In the genomic region with DNA sequence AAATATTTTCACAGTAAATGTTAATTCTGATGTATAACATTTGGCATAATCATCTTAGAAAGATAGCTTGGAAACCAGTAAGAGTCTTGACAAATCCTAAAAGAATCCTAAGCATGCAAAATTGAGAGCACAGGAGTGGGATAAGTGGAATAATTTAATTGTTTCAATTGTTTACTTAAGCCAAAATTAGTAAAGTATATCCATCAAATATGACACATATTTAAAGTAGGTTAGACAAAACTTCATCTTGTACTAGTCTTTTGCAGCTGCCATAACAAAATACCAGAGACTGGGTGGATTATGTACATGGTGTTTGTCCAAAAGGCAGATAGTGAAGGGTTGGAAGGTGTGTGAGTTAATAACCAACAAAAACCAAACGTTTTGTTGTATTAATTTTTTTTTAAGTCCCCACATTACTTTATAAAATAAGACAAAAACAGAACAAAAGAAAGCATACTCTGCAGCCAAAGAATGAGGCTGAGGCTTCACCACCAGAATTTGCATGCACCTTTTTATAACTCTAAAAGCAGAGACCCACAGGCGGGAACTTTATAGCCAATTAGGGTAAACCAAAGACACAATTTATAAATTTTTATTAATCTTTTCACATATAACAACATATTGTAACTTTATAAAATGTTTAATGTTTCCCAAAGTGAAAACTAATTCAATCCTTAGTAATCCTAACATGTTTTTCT, we compare ENCODE assay signal across 1 cellular context.
TF ChIP-seq lines count a peak whose summit lies in the region.

No MANE protein-coding gene starts in this region.

TF ChIP-seq in GM12878, 131 proteins besides CTCF, POLR2A, EP300 and RAD21:
- 0 out of 2 replicates have a peak, but pooled peaks have one; percentile 16 for TF ChIP-seq ATF7 (IDR thresholded peaks at IDR 0.05; ENCODE audit: low read depth)
- no peak for TF ChIP-seq CBX5 (IDR thresholded peaks at IDR 0.05; ENCODE audit: low read depth)
- no peak for TF ChIP-seq PAX8 (IDR thresholded peaks at IDR 0.05)
- TF ChIP-seq, protein P1, sequence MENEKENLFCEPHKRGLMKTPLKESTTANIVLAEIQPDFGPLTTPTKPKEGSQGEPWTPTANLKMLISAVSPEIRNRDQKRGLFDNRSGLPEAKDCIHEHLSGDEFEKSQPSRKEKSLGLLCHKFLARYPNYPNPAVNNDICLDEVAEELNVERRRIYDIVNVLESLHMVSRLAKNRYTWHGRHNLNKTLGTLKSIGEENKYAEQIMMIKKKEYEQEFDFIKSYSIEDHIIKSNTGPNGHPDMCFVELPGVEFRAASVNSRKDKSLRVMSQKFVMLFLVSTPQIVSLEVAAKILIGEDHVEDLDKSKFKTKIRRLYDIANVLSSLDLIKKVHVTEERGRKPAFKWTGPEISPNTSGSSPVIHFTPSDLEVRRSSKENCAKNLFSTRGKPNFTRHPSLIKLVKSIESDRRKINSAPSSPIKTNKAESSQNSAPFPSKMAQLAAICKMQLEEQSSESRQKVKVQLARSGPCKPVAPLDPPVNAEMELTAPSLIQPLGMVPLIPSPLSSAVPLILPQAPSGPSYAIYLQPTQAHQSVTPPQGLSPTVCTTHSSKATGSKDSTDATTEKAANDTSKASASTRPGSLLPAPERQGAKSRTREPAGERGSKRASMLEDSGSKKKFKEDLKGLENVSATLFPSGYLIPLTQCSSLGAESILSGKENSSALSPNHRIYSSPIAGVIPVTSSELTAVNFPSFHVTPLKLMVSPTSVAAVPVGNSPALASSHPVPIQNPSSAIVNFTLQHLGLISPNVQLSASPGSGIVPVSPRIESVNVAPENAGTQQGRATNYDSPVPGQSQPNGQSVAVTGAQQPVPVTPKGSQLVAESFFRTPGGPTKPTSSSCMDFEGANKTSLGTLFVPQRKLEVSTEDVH (IDR thresholded peaks at IDR 0.05; ENCODE audit: low read depth, partially characterized antibody), result no peak
- no peak for TF ChIP-seq TARDBP (IDR thresholded peaks at IDR 0.05; ENCODE audit: borderline replicate concordance)
- TF ChIP-seq, protein P2, sequence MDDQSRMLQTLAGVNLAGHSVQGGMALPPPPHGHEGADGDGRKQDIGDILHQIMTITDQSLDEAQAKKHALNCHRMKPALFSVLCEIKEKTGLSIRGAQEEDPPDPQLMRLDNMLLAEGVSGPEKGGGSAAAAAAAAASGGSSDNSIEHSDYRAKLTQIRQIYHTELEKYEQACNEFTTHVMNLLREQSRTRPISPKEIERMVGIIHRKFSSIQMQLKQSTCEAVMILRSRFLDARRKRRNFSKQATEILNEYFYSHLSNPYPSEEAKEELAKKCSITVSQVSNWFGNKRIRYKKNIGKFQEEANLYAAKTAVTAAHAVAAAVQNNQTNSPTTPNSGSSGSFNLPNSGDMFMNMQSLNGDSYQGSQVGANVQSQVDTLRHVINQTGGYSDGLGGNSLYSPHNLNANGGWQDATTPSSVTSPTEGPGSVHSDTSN (IDR thresholded peaks at IDR 0.05; ENCODE audit: insufficient replicate concordance, low read depth, low read length), result no peak
- TF ChIP-seq CEBPB (IDR thresholded peaks at IDR 0.05; ENCODE audit: borderline replicate concordance in 1 of 2, low read depth in 2 of 2, low read length in 2 of 2), result no peak
- no peak for TF ChIP-seq HDAC2 (IDR thresholded peaks at IDR 0.05)
- TF ChIP-seq LARP7 (IDR thresholded peaks at IDR 0.05), result no peak
- TF ChIP-seq RUNX3 (IDR thresholded peaks at IDR 0.05; ENCODE audit: low read length), result peak; percentile 35; the same call in 1 of the 2 replicates
- no peak for TF ChIP-seq MXI1 (IDR thresholded peaks at IDR 0.05; ENCODE audit: low read depth, low read length)
- TF ChIP-seq CBFB (IDR thresholded peaks at IDR 0.05; ENCODE audit: low read depth), result no peak
- no peak for TF ChIP-seq ZSCAN29 (IDR thresholded peaks at IDR 0.05)
- no peak for TF ChIP-seq YBX1 (IDR thresholded peaks at IDR 0.05)
- TF ChIP-seq PAX5 (IDR thresholded peaks at IDR 0.05; ENCODE audit: borderline replicate concordance, low read depth, low read length), result no peak
- no peak for TF ChIP-seq MEF2B (IDR thresholded peaks at IDR 0.05; ENCODE audit: partially characterized antibody, poor library complexity, severe bottlenecking)
- TF ChIP-seq MTA2 (IDR thresholded peaks at IDR 0.05; ENCODE audit: low read depth), result peak; percentile 26; the same call in 1 of the 2 replicates
- TF ChIP-seq, protein P3, sequence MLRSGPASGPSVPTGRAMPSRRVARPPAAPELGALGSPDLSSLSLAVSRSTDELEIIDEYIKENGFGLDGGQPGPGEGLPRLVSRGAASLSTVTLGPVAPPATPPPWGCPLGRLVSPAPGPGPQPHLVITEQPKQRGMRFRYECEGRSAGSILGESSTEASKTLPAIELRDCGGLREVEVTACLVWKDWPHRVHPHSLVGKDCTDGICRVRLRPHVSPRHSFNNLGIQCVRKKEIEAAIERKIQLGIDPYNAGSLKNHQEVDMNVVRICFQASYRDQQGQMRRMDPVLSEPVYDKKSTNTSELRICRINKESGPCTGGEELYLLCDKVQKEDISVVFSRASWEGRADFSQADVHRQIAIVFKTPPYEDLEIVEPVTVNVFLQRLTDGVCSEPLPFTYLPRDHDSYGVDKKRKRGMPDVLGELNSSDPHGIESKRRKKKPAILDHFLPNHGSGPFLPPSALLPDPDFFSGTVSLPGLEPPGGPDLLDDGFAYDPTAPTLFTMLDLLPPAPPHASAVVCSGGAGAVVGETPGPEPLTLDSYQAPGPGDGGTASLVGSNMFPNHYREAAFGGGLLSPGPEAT (IDR thresholded peaks at IDR 0.05; ENCODE audit: low read depth), result no peak
- TF ChIP-seq CHD4 (IDR thresholded peaks at IDR 0.05), result no peak
- TF ChIP-seq NBN (IDR thresholded peaks at IDR 0.05), result no peak
- TF ChIP-seq SUPT20H (IDR thresholded peaks at IDR 0.05; ENCODE audit: borderline replicate concordance, control insufficient read depth, low read depth, low read length), result no peak
- TF ChIP-seq TCF7 (IDR thresholded peaks at IDR 0.05; ENCODE audit: borderline replicate concordance), result no peak
- TF ChIP-seq, protein P4, sequence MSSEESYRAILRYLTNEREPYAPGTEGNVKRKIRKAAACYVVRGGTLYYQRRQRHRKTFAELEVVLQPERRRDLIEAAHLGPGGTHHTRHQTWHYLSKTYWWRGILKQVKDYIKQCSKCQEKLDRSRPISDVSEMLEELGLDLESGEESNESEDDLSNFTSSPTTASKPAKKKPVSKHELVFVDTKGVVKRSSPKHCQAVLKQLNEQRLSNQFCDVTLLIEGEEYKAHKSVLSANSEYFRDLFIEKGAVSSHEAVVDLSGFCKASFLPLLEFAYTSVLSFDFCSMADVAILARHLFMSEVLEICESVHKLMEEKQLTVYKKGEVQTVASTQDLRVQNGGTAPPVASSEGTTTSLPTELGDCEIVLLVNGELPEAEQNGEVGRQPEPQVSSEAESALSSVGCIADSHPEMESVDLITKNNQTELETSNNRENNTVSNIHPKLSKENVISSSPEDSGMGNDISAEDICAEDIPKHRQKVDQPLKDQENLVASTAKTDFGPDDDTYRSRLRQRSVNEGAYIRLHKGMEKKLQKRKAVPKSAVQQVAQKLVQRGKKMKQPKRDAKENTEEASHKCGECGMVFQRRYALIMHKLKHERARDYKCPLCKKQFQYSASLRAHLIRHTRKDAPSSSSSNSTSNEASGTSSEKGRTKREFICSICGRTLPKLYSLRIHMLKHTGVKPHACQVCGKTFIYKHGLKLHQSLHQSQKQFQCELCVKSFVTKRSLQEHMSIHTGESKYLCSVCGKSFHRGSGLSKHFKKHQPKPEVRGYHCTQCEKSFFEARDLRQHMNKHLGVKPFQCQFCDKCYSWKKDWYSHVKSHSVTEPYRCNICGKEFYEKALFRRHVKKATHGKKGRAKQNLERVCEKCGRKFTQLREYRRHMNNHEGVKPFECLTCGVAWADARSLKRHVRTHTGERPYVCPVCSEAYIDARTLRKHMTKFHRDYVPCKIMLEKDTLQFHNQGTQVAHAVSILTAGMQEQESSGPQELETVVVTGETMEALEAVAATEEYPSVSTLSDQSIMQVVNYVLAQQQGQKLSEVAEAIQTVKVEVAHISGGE (CRISPR knock-in tag; IDR thresholded peaks at IDR 0.05), result no peak
- no peak for TF ChIP-seq EZH2 (IDR thresholded peaks at IDR 0.05; ENCODE audit: borderline replicate concordance, control insufficient read depth, low read depth, low read length)
- TF ChIP-seq POU2F2 (IDR thresholded peaks at IDR 0.05; ENCODE audit: borderline replicate concordance, low read depth, low read length), result peak; percentile 61; the same call in 1 of the 3 replicates
- no peak for TF ChIP-seq HCFC1 (IDR thresholded peaks at IDR 0.05; ENCODE audit: low read length)
- no peak for TF ChIP-seq NFXL1 (IDR thresholded peaks at IDR 0.05; ENCODE audit: borderline replicate concordance)
- TF ChIP-seq, protein P5, sequence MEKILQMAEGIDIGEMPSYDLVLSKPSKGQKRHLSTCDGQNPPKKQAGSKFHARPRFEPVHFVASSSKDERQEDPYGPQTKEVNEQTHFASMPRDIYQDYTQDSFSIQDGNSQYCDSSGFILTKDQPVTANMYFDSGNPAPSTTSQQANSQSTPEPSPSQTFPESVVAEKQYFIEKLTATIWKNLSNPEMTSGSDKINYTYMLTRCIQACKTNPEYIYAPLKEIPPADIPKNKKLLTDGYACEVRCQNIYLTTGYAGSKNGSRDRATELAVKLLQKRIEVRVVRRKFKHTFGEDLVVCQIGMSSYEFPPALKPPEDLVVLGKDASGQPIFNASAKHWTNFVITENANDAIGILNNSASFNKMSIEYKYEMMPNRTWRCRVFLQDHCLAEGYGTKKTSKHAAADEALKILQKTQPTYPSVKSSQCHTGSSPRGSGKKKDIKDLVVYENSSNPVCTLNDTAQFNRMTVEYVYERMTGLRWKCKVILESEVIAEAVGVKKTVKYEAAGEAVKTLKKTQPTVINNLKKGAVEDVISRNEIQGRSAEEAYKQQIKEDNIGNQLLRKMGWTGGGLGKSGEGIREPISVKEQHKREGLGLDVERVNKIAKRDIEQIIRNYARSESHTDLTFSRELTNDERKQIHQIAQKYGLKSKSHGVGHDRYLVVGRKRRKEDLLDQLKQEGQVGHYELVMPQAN (conservative IDR thresholded peaks at IDR 0.05), result no peak
- TF ChIP-seq ZNF384 (IDR thresholded peaks at IDR 0.05; ENCODE audit: borderline replicate concordance, low read depth, low read length), result no peak
- TF ChIP-seq, protein P6, sequence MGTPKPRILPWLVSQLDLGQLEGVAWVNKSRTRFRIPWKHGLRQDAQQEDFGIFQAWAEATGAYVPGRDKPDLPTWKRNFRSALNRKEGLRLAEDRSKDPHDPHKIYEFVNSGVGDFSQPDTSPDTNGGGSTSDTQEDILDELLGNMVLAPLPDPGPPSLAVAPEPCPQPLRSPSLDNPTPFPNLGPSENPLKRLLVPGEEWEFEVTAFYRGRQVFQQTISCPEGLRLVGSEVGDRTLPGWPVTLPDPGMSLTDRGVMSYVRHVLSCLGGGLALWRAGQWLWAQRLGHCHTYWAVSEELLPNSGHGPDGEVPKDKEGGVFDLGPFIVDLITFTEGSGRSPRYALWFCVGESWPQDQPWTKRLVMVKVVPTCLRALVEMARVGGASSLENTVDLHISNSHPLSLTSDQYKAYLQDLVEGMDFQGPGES (IDR thresholded peaks at IDR 0.05), result no peak
- TF ChIP-seq, protein P7, sequence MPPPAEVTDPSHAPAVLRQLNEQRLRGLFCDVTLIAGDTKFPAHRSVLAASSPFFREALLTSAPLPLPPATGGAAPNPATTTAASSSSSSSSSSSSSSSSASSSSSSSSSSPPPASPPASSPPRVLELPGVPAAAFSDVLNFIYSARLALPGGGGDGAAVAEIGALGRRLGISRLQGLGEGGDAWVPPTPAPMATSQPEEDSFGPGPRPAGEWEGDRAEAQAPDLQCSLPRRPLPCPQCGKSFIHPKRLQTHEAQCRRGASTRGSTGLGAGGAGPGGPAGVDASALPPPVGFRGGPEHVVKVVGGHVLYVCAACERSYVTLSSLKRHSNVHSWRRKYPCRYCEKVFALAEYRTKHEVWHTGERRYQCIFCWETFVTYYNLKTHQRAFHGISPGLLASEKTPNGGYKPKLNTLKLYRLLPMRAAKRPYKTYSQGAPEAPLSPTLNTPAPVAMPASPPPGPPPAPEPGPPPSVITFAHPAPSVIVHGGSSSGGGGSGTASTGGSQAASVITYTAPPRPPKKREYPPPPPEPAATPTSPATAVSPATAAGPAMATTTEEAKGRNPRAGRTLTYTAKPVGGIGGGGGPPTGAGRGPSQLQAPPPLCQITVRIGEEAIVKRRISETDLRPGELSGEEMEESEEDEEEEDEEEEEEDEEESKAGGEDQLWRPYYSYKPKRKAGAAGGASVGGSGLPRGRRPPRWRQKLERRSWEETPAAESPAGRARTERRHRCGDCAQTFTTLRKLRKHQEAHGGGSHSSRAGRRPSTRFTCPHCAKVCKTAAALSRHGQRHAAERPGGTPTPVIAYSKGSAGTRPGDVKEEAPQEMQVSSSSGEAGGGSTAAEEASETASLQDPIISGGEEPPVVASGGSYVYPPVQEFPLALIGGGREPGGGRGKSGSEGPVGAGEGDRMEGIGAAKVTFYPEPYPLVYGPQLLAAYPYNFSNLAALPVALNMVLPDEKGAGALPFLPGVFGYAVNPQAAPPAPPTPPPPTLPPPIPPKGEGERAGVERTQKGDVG (CRISPR knock-in tag; IDR thresholded peaks at IDR 0.05), result no peak
- no peak for TF ChIP-seq RELA (IDR thresholded peaks at IDR 0.05; ENCODE audit: borderline replicate concordance, partially characterized antibody)
- TF ChIP-seq ZBED1 (IDR thresholded peaks at IDR 0.05; ENCODE audit: borderline replicate concordance), result no peak
- TF ChIP-seq ZNF622 (IDR thresholded peaks at IDR 0.05), result no peak
- TF ChIP-seq EED (IDR thresholded peaks at IDR 0.05; ENCODE audit: low read depth), result no peak
- no peak for TF ChIP-seq NR2C1 (IDR thresholded peaks at IDR 0.05)
TF ChIP-seq in GM12878: peak in this region for 4.
